ENCODE assay signal across 19 cellular contexts in genomic region chr10:106661133-106661766, GRCh38.
"Had no signal": no experiment of that assay in that cellular context is flagged by ENCODE, and none has a peak within 500 bp of the region (broad histone marks: within the 10 kb centered on the region; RNA-seq: fewer than 3 reads in every experiment).

No MANE protein-coding gene starts in this region.

- H3K27ac ChIP-seq: VCaP had no signal

- ATAC-seq: activated T-helper 17 cell treated with anti-CD3 and anti-CD28 coated beads, Interleukin-2, amount 50 U/mL, for 72 hours had no signal

- FAIRE-seq: astrocyte had no signal

- DNase-seq: activated CD4-positive, alpha-beta memory T cell treated with anti-CD3 and anti-CD28 coated beads for 36 hours; activated CD4-positive, alpha-beta T cell treated with anti-CD3 and anti-CD28 coated beads, Interleukin-2, amount 10 ng/mL, durations not matched to agents 7 days and 5 days; activated CD4-positive, CD25-positive, alpha-beta regulatory T cell; activated gamma-delta T cell; activated naive CD4-positive, alpha-beta T cell treated with anti-CD3 and anti-CD28 coated beads for 36 hours; activated T-cell treated with anti-CD3 and anti-CD28 coated beads for 4 hours; activated T-cell treated with anti-CD3 and anti-CD28 coated beads, Interleukin-2, amount 50 U/mL, for 48 hours; NCI-H1105 treated with DMSO at 0.1 percent for 48 hours; NCI-H1436 treated with DMSO at 0.1 percent for 48 hours; NCI-H187; NCI-H2081 treated with DMSO at 0.1 percent for 48 hours; NCI-H446; NCI-H524; SIG-M5; T-helper 2 cell; T1000 had no signal
